ENCODE assay signal across 22 cellular contexts in genomic region chr12:68568878-68569569, GRCh38. TPM values are rescaled to one million over a fixed set of nuclear protein-coding genes. Genes with fewer than 3 reads are reported as not detected.
DNase-seq lines count a peak whose midpoint lies in the region; ATAC-seq and TF ChIP-seq lines count a peak whose summit lies in the region.
"Had no signal": no experiment of that assay in that cellular context is flagged by ENCODE, and none has a peak within 500 bp of the region (broad histone marks: within the 10 kb centered on the region; RNA-seq: fewer than 3 reads in every experiment).

No MANE protein-coding gene starts in this region.

- no peak for TF ChIP-seq EP300 in ovary (IDR thresholded peaks at IDR 0.05)

- H3K27ac ChIP-seq in lung (ENCODE audit: low read depth in 1 of 2, low read length in 1 of 2), result peak overlapping the region in 1 of 2 donors; percentile 33
- no peak overlapping the region for H3K27ac ChIP-seq in ovary
- H3K27ac ChIP-seq: gastrocnemius medialis, psoas muscle, suprapubic skin, vagina had no signal

- DNase-seq in DMS53 treated with DMSO at 0.1 percent for 48 hours (lab: John Stamatoyannopoulos, UW; ENCODE audit: unreplicated experiment) (peak; percentile 84), NCI-H187 (lab: John Stamatoyannopoulos, UW) (peak; percentile 65 to 72), NCI-H510A treated with DMSO at 0.1 percent for 48 hours (lab: John Stamatoyannopoulos, UW) (peak; percentile 97), lung (ENCODE audit: low spot score) (peak; percentile 33), pons (ENCODE audit: low spot score) (no peak), ovary (no peak), SHP77 treated with DMSO at 0.1 percent for 48 hours (lab: John Stamatoyannopoulos, UW) (no peak)
- DNase-seq: activated CD8-positive, alpha-beta memory T cell treated with anti-CD3 and anti-CD28 coated beads for 24 hours; activated effector memory CD4-positive, alpha-beta T cell treated with anti-CD3 and anti-CD28 coated beads, Interleukin-2, amount 50 U/mL, for 16 hours; activated naive CD8-positive, alpha-beta T cell treated with anti-CD3 and anti-CD28 coated beads, Interleukin-2, amount 50 U/mL, for 24 hours; C1 segment of cervical spinal cord; Calu3; dermis blood vessel endothelial cell; gastrocnemius medialis; NCI-H2081 treated with DMSO at 0.1 percent for 48 hours; NCI-H69; psoas muscle; stimulated activated naive B cell treated with anti-CD40 and anti-IgM and Interleukin-4, amounts not matched to agents 10 μg/mL and 1 μg/mL and 100 μg/mL, for 72 hours had no signal

- TF ChIP-seq POLR2A in ovary (IDR thresholded peaks at IDR 0.05), result no peak

- H3K4me3 ChIP-seq in lung (no peak overlapping the region), ovary (no peak overlapping the region)
- H3K4me3 ChIP-seq: gastrocnemius medialis, psoas muscle, suprapubic skin, vagina had no signal

- no peaks in the 10 kb centered on the region for H3K27me3 ChIP-seq in lung (ENCODE audit: control insufficient read depth, insufficient read depth)
- H3K27me3 ChIP-seq in ovary, result no peaks in the 10 kb centered on the region
- H3K27me3 ChIP-seq: gastrocnemius medialis, suprapubic skin, vagina had no signal

- TF ChIP-seq CTCF in lung (IDR thresholded peaks at IDR 0.05; ENCODE audit: control extremely low read depth, extremely low read depth) (no peak), ovary (IDR thresholded peaks at IDR 0.05) (no peak)

- H3K36me3 ChIP-seq in lung (ENCODE audit: control insufficient read depth in 2 of 2, insufficient read depth in 2 of 2, low read length in 2 of 2) (no peaks in the 10 kb centered on the region), ovary (no peaks in the 10 kb centered on the region)
- H3K36me3 ChIP-seq: gastrocnemius medialis, suprapubic skin, vagina had no signal

- intact Hi-C loops in ovary (cut with DNase I), result no loop called here

- ATAC-seq in lung (ENCODE audit: insufficient read depth, low FRiP score) (peak; percentile 83), GM19452 (IDR thresholded peaks at IDR 0.05; ENCODE audit: unreplicated experiment) (no peak)
- ATAC-seq: activated naive CD8-positive, alpha-beta T cell treated with anti-CD3 and anti-CD28 coated beads, Interleukin-2, amount 50 U/mL, for 24 hours; gastrocnemius medialis; psoas muscle; SK-N-SH treated with all-trans-retinoic acid at 6 μM for 48 hours; stimulated activated naive B cell treated with anti-CD40 and anti-IgM and Interleukin-4, amounts not matched to agents 10 μg/mL and 1 μg/mL and 100 μg/mL, for 72 hours had no signal

- no peaks in the 10 kb centered on the region for H3K9me3 ChIP-seq in lung (ENCODE audit: control insufficient read depth in 2 of 2, insufficient read depth in 1 of 2, low read length in 1 of 2)
- H3K9me3 ChIP-seq in ovary, result no peaks in the 10 kb centered on the region
- H3K9me3 ChIP-seq: gastrocnemius medialis, psoas muscle, suprapubic skin, vagina had no signal

- H3K4me1 ChIP-seq in lung (ENCODE audit: control insufficient read depth in 2 of 2, insufficient read depth in 2 of 2, low read length in 2 of 2) (no peaks in the 10 kb centered on the region), ovary (ENCODE audit: insufficient read depth) (no peaks in the 10 kb centered on the region)
- H3K4me1 ChIP-seq: gastrocnemius medialis, psoas muscle, vagina had no signal

- 79 to 95% methylated on average over 3 of the region's 3 CpGs for WGBS in lung, 2 donors
- WGBS in ovary, 3 donors, result 88 to 92% (median 90%) methylated on average over 3 of the region's 3 CpGs

RNA-seq across cellular contexts. Expression of gene RAP1B, which starts 41.7 kb away (rescaled TPM):
- 100 to 1,000 TPM; 131 to 285 TPM for total RNA-seq in lung
- polyA plus RNA-seq in lung, result 100 to 1,000 TPM in 1 of 2 donors, 10 to 100 TPM in 1; 79.1 to 213 TPM
- total RNA-seq in ovary, result 100 to 1,000 TPM in 4 of 7 donors, 10 to 100 TPM in 3; 81.9 to 146 (median 107) TPM
- polyA plus RNA-seq in ovary, result 100 to 1,000 TPM in 1 of 2 donors, 10 to 100 TPM in 1; 81.8 to 195 TPM

Comparison
In these comparisons a context has a peak if more than half of its experiments do, and no peak if none do; other contexts are left out.
1. DNase-seq: peak in DMS53 treated with DMSO at 0.1 percent for 48 hours (single experiment), NCI-H187 (2 of 2), NCI-H510A treated with DMSO at 0.1 percent for 48 hours (single experiment) and lung (single experiment); none in pons (single experiment), ovary (0 of 5) and SHP77 treated with DMSO at 0.1 percent for 48 hours (single experiment).